29 cellular contexts compared by ENCODE assay signal in the genomic region with DNA sequence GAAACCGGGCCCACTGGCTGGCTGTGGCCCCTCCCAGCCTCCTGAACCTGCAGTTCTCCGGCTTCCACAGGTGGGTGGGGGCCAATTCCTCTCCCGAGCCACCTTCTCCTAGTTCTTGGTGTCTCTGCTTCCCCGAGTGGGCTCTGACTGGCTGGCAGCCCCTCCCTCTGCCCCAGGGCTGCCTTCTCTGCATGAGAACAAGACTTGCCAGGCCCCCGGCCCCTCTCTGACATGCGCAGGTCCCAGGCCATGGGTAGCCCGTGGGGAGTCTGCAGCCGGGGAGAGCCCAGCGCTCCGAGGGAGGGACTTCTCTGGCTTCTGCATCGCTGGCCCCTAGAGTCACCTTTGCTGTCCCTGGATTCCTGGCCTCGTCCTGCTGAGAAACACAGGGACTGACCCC.
"Had no signal": no experiment of that assay in that cellular context is flagged by ENCODE, and none has a peak within 500 bp of the region (broad histone marks: within the 10 kb centered on the region; RNA-seq: fewer than 3 reads in every experiment).

No MANE protein-coding gene starts in this region.

- H3K27me3 ChIP-seq: neural progenitor cell, right lobe of liver, suprapubic skin, testis, tibial artery, transverse colon, upper lobe of right lung, uterus had no signal

- H3K4me1 ChIP-seq: pancreas, prostate gland, right lobe of liver, suprapubic skin, testis, tibial artery, transverse colon, upper lobe of right lung, uterus had no signal

- H3K4me3 Mint-ChIP-seq: naive thymus-derived CD4-positive, alpha-beta T cell; natural killer cell; nephron; neural progenitor cell; stimulated activated memory B cell treated with anti-CD40 and anti-IgM and Interleukin-4, amounts not matched to agents 10 μg/mL and 1 μg/mL and 100 μg/mL, for 72 hours; stimulated activated naive CD8-positive, alpha-beta T cell treated with anti-CD3 and anti-CD28 coated beads, Interleukin-15, amount 100 ng/mL, for 72 hours; type B pancreatic cell had no signal

- H3K4me2 ChIP-seq: neural progenitor cell had no signal

- H2AFZ ChIP-seq: neural progenitor cell had no signal

- H3K27ac Mint-ChIP-seq: naive thymus-derived CD4-positive, alpha-beta T cell; natural killer cell; nephron; neural progenitor cell; stimulated activated memory B cell treated with anti-CD40 and anti-IgM and Interleukin-4, amounts not matched to agents 10 μg/mL and 1 μg/mL and 100 μg/mL, for 72 hours; stimulated activated naive CD8-positive, alpha-beta T cell treated with anti-CD3 and anti-CD28 coated beads, Interleukin-15, amount 100 ng/mL, for 72 hours; type B pancreatic cell had no signal

- DNase-seq: naive thymus-derived CD4-positive, alpha-beta T cell; natural killer cell; nucleus accumbens; pancreas; retina; right cardiac atrium; right lobe of liver; sigmoid colon; small intestine; stimulated activated CD4-positive, alpha-beta T cell treated with anti-CD3 and anti-CD28 coated beads, Interleukin-15, amount 100 ng/mL, for 24 hours; stimulated activated CD4-positive, alpha-beta T cell treated with anti-CD3 and anti-CD28 coated beads, Interleukin-2, amount 100 ng/mL, for 24 hours; stimulated activated CD4-positive, alpha-beta T cell treated with anti-CD3 and anti-CD28 coated beads, Interleukin-2, amount 100 ng/mL, for 48 hours; stimulated activated CD4-positive, alpha-beta T cell treated with anti-CD3 and anti-CD28 coated beads, Interleukin-4, amount 100 ng/mL, for 24 hours; stimulated activated naive CD4-positive, alpha-beta T cell; stimulated activated naive CD8-positive, alpha-beta T cell treated with anti-CD3 and anti-CD28 coated beads, Interleukin-15, amount 100 ng/mL, for 72 hours; stimulated activated naive CD8-positive, alpha-beta T cell treated with anti-CD3 and anti-CD28 coated beads, Interleukin-15, Interleukin-2, amounts not matched to agents 100 U/mL and 50 U/mL, for 24 hours; substantia nigra; testis; tibial artery; transverse colon; upper lobe of right lung; uterus had no signal

- H3K9me3 Mint-ChIP-seq: nephron, neural progenitor cell, type B pancreatic cell had no signal

- H3K36me3 ChIP-seq: neural progenitor cell, neutrophil, pancreas, prostate gland, right lobe of liver, sigmoid colon, suprapubic skin, tibial artery, transverse colon, upper lobe of right lung, uterus had no signal

- H3K9me3 ChIP-seq: neutrophil, pancreas, prostate gland, right lobe of liver, sigmoid colon, suprapubic skin, testis, tibial artery, transverse colon, upper lobe of right lung, uterus had no signal

- H3K27ac ChIP-seq: neural progenitor cell, neutrophil, pancreas, prostate gland, right lobe of liver, sigmoid colon, suprapubic skin, testis, tibial artery, transverse colon, upper lobe of right lung, uterus had no signal

- H3K27me3 Mint-ChIP-seq: stimulated activated memory B cell treated with anti-CD40 and anti-IgM and Interleukin-4, amounts not matched to agents 10 μg/mL and 1 μg/mL and 100 μg/mL, for 72 hours had no signal

- H3K4me1 Mint-ChIP-seq: naive thymus-derived CD4-positive, alpha-beta T cell; natural killer cell; stimulated activated memory B cell treated with anti-CD40 and anti-IgM and Interleukin-4, amounts not matched to agents 10 μg/mL and 1 μg/mL and 100 μg/mL, for 72 hours; stimulated activated naive CD8-positive, alpha-beta T cell treated with anti-CD3 and anti-CD28 coated beads, Interleukin-15, amount 100 ng/mL, for 72 hours had no signal

- H3K9ac ChIP-seq: neural progenitor cell had no signal

- H3K4me3 ChIP-seq: neural progenitor cell, pancreas, prostate gland, right lobe of liver, sigmoid colon, suprapubic skin, testis, tibial artery, transverse colon, upper lobe of right lung, uterus had no signal

- ATAC-seq: naive thymus-derived CD4-positive, alpha-beta T cell; natural killer cell; pancreas; stimulated activated naive CD8-positive, alpha-beta T cell treated with anti-CD3 and anti-CD28 coated beads, Interleukin-15, amount 100 ng/mL, for 72 hours; stimulated activated naive CD8-positive, alpha-beta T cell treated with anti-CD3 and anti-CD28 coated beads, Interleukin-15, Interleukin-2, amounts not matched to agents 100 U/mL and 50 U/mL, for 24 hours; upper lobe of right lung had no signal

- H3K36me3 Mint-ChIP-seq: naive thymus-derived CD4-positive, alpha-beta T cell; natural killer cell; neural progenitor cell; stimulated activated memory B cell treated with anti-CD40 and anti-IgM and Interleukin-4, amounts not matched to agents 10 μg/mL and 1 μg/mL and 100 μg/mL, for 72 hours; type B pancreatic cell had no signal
